Comparison of ENCODE assay signal across 25 cellular contexts in genomic region chr10:129942391-129942790, GRCh38. TPM values are rescaled to one million over a fixed set of nuclear protein-coding genes. Genes with fewer than 3 reads are reported as not detected.
"Had no signal": no experiment of that assay in that cellular context is flagged by ENCODE, and none has a peak within 500 bp of the region (broad histone marks: within the 10 kb centered on the region; RNA-seq: fewer than 3 reads in every experiment).

No MANE protein-coding gene starts in this region.

- H3K4me1 Mint-ChIP-seq: activated B cell treated with CpG ODN at 0.5 μM for 24 hours; activated CD4-positive, alpha-beta T cell treated with anti-CD3 and anti-CD28 coated beads, Interleukin-2, amount 10 ng/mL, durations not matched to agents 24 days and 14 days; activated CD8-positive, alpha-beta memory T cell treated with anti-CD3 and anti-CD28 coated beads, Interleukin-2, amount 10 ng/mL, durations not matched to agents 7 days and 5 days; activated naive CD4-positive, alpha-beta T cell treated with anti-CD3 and anti-CD28 coated beads, Interleukin-2, amount 10 ng/mL, durations not matched to agents 7 days and 5 days; activated naive CD8-positive, alpha-beta T cell treated with anti-CD3 and anti-CD28 coated beads for 36 hours; T-cell had no signal

- ATAC-seq: activated CD8-positive, alpha-beta memory T cell treated with anti-CD3 and anti-CD28 coated beads, Interleukin-2, amount 10 ng/mL, durations not matched to agents 7 days and 5 days; K562; T-cell had no signal

- H3K4me3 Mint-ChIP-seq: activated B cell treated with CpG ODN at 0.5 μM for 24 hours; activated CD4-positive, alpha-beta T cell treated with anti-CD3 and anti-CD28 coated beads, Interleukin-2, amount 10 ng/mL, durations not matched to agents 24 days and 14 days; activated CD8-positive, alpha-beta memory T cell treated with anti-CD3 and anti-CD28 coated beads, Interleukin-2, amount 10 ng/mL, durations not matched to agents 7 days and 5 days; activated naive CD4-positive, alpha-beta T cell treated with anti-CD3 and anti-CD28 coated beads, Interleukin-2, amount 10 ng/mL, durations not matched to agents 7 days and 5 days; activated naive CD8-positive, alpha-beta T cell treated with anti-CD3 and anti-CD28 coated beads for 36 hours; activated T-cell treated with anti-CD3 and anti-CD28 coated beads, Interleukin-2, amount 50 U/mL, for 24 hours; T-cell had no signal

- H3K4me1 ChIP-seq: adrenal gland had no signal

- H3K9me3 Mint-ChIP-seq: activated B cell treated with CpG ODN at 0.5 μM for 24 hours; activated CD4-positive, alpha-beta T cell treated with anti-CD3 and anti-CD28 coated beads, Interleukin-2, amount 10 ng/mL, durations not matched to agents 24 days and 14 days; activated naive CD4-positive, alpha-beta T cell treated with anti-CD3 and anti-CD28 coated beads, Interleukin-2, amount 10 ng/mL, durations not matched to agents 7 days and 5 days; activated naive CD8-positive, alpha-beta T cell treated with anti-CD3 and anti-CD28 coated beads for 36 hours; activated T-cell treated with anti-CD3 and anti-CD28 coated beads, Interleukin-2, amount 50 U/mL, for 24 hours; T-cell had no signal

- H3K9me3 ChIP-seq: adrenal gland had no signal

- H3K36me3 ChIP-seq: adrenal gland had no signal

- H3K36me3 Mint-ChIP-seq: activated CD8-positive, alpha-beta memory T cell treated with anti-CD3 and anti-CD28 coated beads, Interleukin-2, amount 10 ng/mL, durations not matched to agents 7 days and 5 days; activated naive CD4-positive, alpha-beta T cell treated with anti-CD3 and anti-CD28 coated beads, Interleukin-2, amount 10 ng/mL, durations not matched to agents 7 days and 5 days; activated naive CD8-positive, alpha-beta T cell treated with anti-CD3 and anti-CD28 coated beads for 36 hours; T-cell had no signal

- H2AFZ ChIP-seq: PC-9 had no signal

- H3K4me2 ChIP-seq: PC-9 had no signal

- H3K27ac Mint-ChIP-seq: activated B cell treated with CpG ODN at 0.5 μM for 24 hours; activated CD4-positive, alpha-beta T cell treated with anti-CD3 and anti-CD28 coated beads, Interleukin-2, amount 10 ng/mL, durations not matched to agents 24 days and 14 days; activated CD8-positive, alpha-beta memory T cell treated with anti-CD3 and anti-CD28 coated beads, Interleukin-2, amount 10 ng/mL, durations not matched to agents 7 days and 5 days; activated naive CD4-positive, alpha-beta T cell treated with anti-CD3 and anti-CD28 coated beads, Interleukin-2, amount 10 ng/mL, durations not matched to agents 7 days and 5 days; activated naive CD8-positive, alpha-beta T cell treated with anti-CD3 and anti-CD28 coated beads for 36 hours; activated T-cell treated with anti-CD3 and anti-CD28 coated beads, Interleukin-2, amount 50 U/mL, for 24 hours; T-cell had no signal

- H3K27me3 Mint-ChIP-seq: activated CD4-positive, alpha-beta T cell treated with anti-CD3 and anti-CD28 coated beads, Interleukin-2, amount 10 ng/mL, durations not matched to agents 24 days and 14 days; activated CD8-positive, alpha-beta memory T cell treated with anti-CD3 and anti-CD28 coated beads, Interleukin-2, amount 10 ng/mL, durations not matched to agents 7 days and 5 days had no signal

- H3K4me3 ChIP-seq: adrenal gland, K562, PC-9 had no signal

- H3K27ac ChIP-seq: adrenal gland, PC-9 had no signal

- DNase-seq: activated B cell treated with CpG ODN at 0.5 μM for 24 hours; activated CD4-positive, alpha-beta T cell treated with anti-CD3 and anti-CD28 coated beads for 1 hour; activated CD4-positive, alpha-beta T cell treated with anti-CD3 and anti-CD28 coated beads, Interleukin-2, amount 10 ng/mL, durations not matched to agents 24 days and 14 days; activated CD4-positive, alpha-beta T cell treated with anti-CD3 and anti-CD28 coated beads, Interleukin-2, amount 50 U/mL, for 48 hours; activated CD8-positive, alpha-beta memory T cell treated with anti-CD3 and anti-CD28 coated beads, Interleukin-2, amount 10 ng/mL, durations not matched to agents 7 days and 5 days; activated gamma-delta T cell treated with Interleukin-2 at 50 U/mL for 16 hours; activated naive CD4-positive, alpha-beta T cell treated with anti-CD3 and anti-CD28 coated beads, Interleukin-2, amount 10 ng/mL, durations not matched to agents 7 days and 5 days; activated naive CD8-positive, alpha-beta T cell treated with anti-CD3 and anti-CD28 coated beads for 36 hours; activated T-cell treated with anti-CD3 and anti-CD28 coated beads, Interleukin-2, amount 50 U/mL, for 24 hours; adrenal gland; anterior cingulate cortex; Karpas-422; MM.1S; NCI-H1105 treated with DMSO at 0.1 percent for 48 hours; NCI-H1436 treated with DMSO at 0.1 percent for 48 hours; NCI-H187; NCI-H2081; NCI-H446; NCI-H524; PC-9; SIG-M5; T-cell; T-helper 2 cell; T1000 had no signal

RNA-seq across cellular contexts. Expression of gene EBF3, which starts 21.7 kb away (rescaled TPM):
- total RNA-seq: activated B cell treated with CpG ODN at 0.5 μM for 24 hours; activated CD4-positive, alpha-beta T cell treated with anti-CD3 and anti-CD28 coated beads, Interleukin-2, amount 10 ng/mL, durations not matched to agents 24 days and 14 days; activated CD8-positive, alpha-beta memory T cell treated with anti-CD3 and anti-CD28 coated beads, Interleukin-2, amount 10 ng/mL, durations not matched to agents 7 days and 5 days; activated naive CD8-positive, alpha-beta T cell treated with anti-CD3 and anti-CD28 coated beads for 36 hours; K562; PC-9; T-cell had no signal
- polyA plus RNA-seq: K562 had no signal
